In the genomic region with DNA sequence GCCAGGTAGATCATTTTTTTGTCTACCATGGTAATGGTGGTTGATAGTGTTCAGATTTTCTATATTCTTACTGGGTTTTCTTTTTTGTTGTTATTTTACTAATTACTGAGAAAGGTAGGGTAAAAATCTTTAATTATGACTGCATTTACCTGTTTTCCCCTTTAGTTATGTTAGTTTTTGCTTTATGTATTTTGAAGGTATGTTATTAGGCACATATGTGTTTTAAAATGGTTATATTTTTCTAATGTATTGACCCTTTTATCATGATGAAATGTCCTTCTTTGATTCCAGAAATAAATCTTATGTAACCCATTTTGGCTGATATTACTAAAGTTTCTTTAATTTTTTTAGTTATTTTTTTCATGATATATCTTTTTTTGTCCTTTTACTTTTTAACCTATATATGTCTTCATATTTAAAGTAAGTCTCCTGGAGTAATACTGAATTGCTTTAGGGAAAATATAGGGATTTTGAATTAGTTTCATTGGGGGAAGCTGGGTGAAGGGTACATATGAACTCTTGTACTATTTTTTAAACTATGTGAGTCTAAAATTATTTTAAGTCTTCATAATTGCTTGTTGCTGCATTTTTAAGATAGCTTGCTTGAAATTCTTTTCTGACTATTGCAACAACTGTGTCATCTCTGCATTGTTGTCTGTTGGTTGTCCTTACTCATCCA, we compare ENCODE assay signal across 18 cellular contexts. TPM values are rescaled to one million over a fixed set of nuclear protein-coding genes. Genes with fewer than 3 reads are reported as not detected.
A peak's percentile ranks its signal among the peaks of the same experiment; 100 is the strongest.
DNase-seq lines count a peak whose midpoint lies in the region; ATAC-seq and TF ChIP-seq lines count a peak whose summit lies in the region.
"Had no signal": no experiment of that assay in that cellular context is flagged by ENCODE, and none has a peak within 500 bp of the region (broad histone marks: within the 10 kb centered on the region; RNA-seq: fewer than 3 reads in every experiment).

No MANE protein-coding gene starts in this region.

- no peaks in the 10 kb centered on the region; the same call in 1 of the 2 replicates for H3K79me2 ChIP-seq in KMS-11 (ENCODE audit: insufficient read depth, low read depth)
- H3K79me2 ChIP-seq in smooth muscle cell (ENCODE audit: low read depth), result peaks cover 47% of the 10 kb centered on the region

- DNase-seq in EH (ENCODE audit: low read depth) (peak; percentile 31), epithelial cell of prostate (ENCODE audit: low read depth, low spot score) (no peak), smooth muscle cell (lab: John Stamatoyannopoulos, UW; ENCODE audit: unreplicated experiment) (no peak), tibial artery (no peak), NCI-H524 treated with DMSO at 0.1 percent for 48 hours (lab: John Stamatoyannopoulos, UW) (no peak), heart right ventricle (no peak), NK-92 (lab: John Stamatoyannopoulos, UW; ENCODE audit: unreplicated experiment) (no peak)
- DNase-seq: CD4-positive, alpha-beta memory T cell; EL; NCI-H1105 treated with DMSO at 0.1 percent for 48 hours; NCI-H1694; NCI-H2081 treated with DMSO at 0.1 percent for 48 hours; NCI-H774; SHP77 treated with DMSO at 0.1 percent for 48 hours; SK-N-SH had no signal

- no peaks in the 10 kb centered on the region for H4K20me1 ChIP-seq in KMS-11 (ENCODE audit: insufficient read depth)
- H4K20me1 ChIP-seq in smooth muscle cell (ENCODE audit: low read depth), result peaks cover 13% of the 10 kb centered on the region
- H4K20me1 ChIP-seq: BLaER1 had no signal

- H3K9ac ChIP-seq in KMS-11 (no peak overlapping the region), smooth muscle cell (ENCODE audit: low read depth) (no peak overlapping the region)
- H3K9ac ChIP-seq: BLaER1, SK-N-SH had no signal

- H3K27ac ChIP-seq in KMS-11, result peak overlapping the region; percentile 94; the same call in 1 of the 2 replicates
- H3K27ac ChIP-seq in epithelial cell of prostate, result peak overlapping the region; percentile 21
- peak overlapping the region; percentile 6 for H3K27ac ChIP-seq in smooth muscle cell (ENCODE audit: low read depth)
- no peak overlapping the region for H3K27ac ChIP-seq in tibial artery
- H3K27ac ChIP-seq in heart right ventricle, result no peak overlapping the region
- H3K27ac ChIP-seq: A549, BLaER1 had no signal

- H3K4me3 ChIP-seq in KMS-11 (IDR thresholded peaks at IDR 0.05; ENCODE audit: insufficient read depth, low read depth, low read length), result no peak overlapping the region
- no peak overlapping the region for H3K4me3 ChIP-seq in smooth muscle cell
- no peak overlapping the region for H3K4me3 ChIP-seq in tibial artery
- no peak overlapping the region for H3K4me3 ChIP-seq in heart right ventricle
- H3K4me3 ChIP-seq: A549, BLaER1 had no signal

- no peaks in the 10 kb centered on the region for H3K27me3 ChIP-seq in KMS-11 (ENCODE audit: insufficient read depth, low read depth)
- no peaks in the 10 kb centered on the region for H3K27me3 ChIP-seq in smooth muscle cell (ENCODE audit: low read depth)
- H3K27me3 ChIP-seq in tibial artery, result no peaks in the 10 kb centered on the region
- H3K27me3 ChIP-seq in heart right ventricle, result no peaks in the 10 kb centered on the region
- H3K27me3 ChIP-seq: BLaER1 had no signal

- no peak overlapping the region for H2AFZ ChIP-seq in KMS-11 (ENCODE audit: low read depth)
- H2AFZ ChIP-seq in smooth muscle cell (ENCODE audit: low read depth), result no peak overlapping the region

- intact Hi-C loops in tibial artery (cut with DNase I; ENCODE audit: low total_unique reads), result no loop called here
- intact Hi-C loops in heart right ventricle (cut with DNase I), result no loop called here

- no peaks in the 10 kb centered on the region for H3F3A ChIP-seq in smooth muscle cell (ENCODE audit: low read depth)

- H3K4me1 ChIP-seq in KMS-11 (ENCODE audit: low read depth, poor library complexity, severe bottlenecking) (peaks cover 20% of the 10 kb centered on the region), smooth muscle cell (ENCODE audit: low read depth) (no peaks in the 10 kb centered on the region), tibial artery (peaks cover 0 to 5% (median 0%) of the 10 kb centered on the region in 4 donors), heart right ventricle (peaks cover 0 to under 1% (median 0%) of the 10 kb centered on the region in 9 donors)
- H3K4me1 ChIP-seq: BLaER1 had no signal

- H3K36me3 ChIP-seq in KMS-11 (ENCODE audit: insufficient read depth) (no peaks in the 10 kb centered on the region), smooth muscle cell (ENCODE audit: low read depth) (peaks cover 13% of the 10 kb centered on the region), tibial artery (peaks cover 0 to 40% (median 28%) of the 10 kb centered on the region in 3 donors), heart right ventricle (peaks cover 0 to 47% (median 14%) of the 10 kb centered on the region in 9 donors)

- TF ChIP-seq CTCF in KMS-11 (conservative IDR thresholded peaks at IDR 0.05; ENCODE audit: low read depth, low read length), result no peak
- no peak for TF ChIP-seq CTCF in smooth muscle cell (IDR thresholded peaks at IDR 0.05; ENCODE audit: borderline replicate concordance, insufficient read depth, poor library complexity, severe bottlenecking)
- TF ChIP-seq CTCF in tibial artery (IDR thresholded peaks at IDR 0.05), result no peak
- no peak for TF ChIP-seq CTCF in heart right ventricle (IDR thresholded peaks at IDR 0.05)

- H3K9me3 ChIP-seq in smooth muscle cell (replicated peaks; ENCODE audit: low read depth) (no peaks in the 10 kb centered on the region), tibial artery (peaks cover 0 to 14% (median 0%) of the 10 kb centered on the region in 3 donors), heart right ventricle (peaks cover 0 to 26% (median 17%) of the 10 kb centered on the region in 11 donors)

- ATAC-seq in heart right ventricle, result no peak
- ATAC-seq: A549 had no signal

- H3K4me2 ChIP-seq in KMS-11 (peak overlapping the region; percentile 76; the same call in 1 of the 2 replicates), smooth muscle cell (no peak overlapping the region)
- H3K4me2 ChIP-seq: A549, BLaER1, SK-N-SH had no signal

RNA-seq across cellular contexts. Expression of a gene that starts 22.4 kb away (rescaled TPM):
- 33.5 and 38.2 TPM in 2 replicates for total RNA-seq in smooth muscle cell
- 8.2 and 10.2 TPM in 2 replicates for polyA plus RNA-seq in smooth muscle cell
- 1 to 10 TPM; 5.3 to 9.4 (median 8.1) TPM for total RNA-seq in heart right ventricle
- 1 to 10 TPM; 3.2 to 7.8 TPM for polyA plus RNA-seq in heart right ventricle

Comparison
In these comparisons a context has a peak if more than half of its experiments do, and no peak if none do; other contexts are left out.
1. H3K27ac ChIP-seq: peak in KMS-11 (single experiment), epithelial cell of prostate (single experiment) and smooth muscle cell (single experiment); none in tibial artery (0 of 2) and heart right ventricle (0 of 10).